In genomic region chr2:230758566-230759480, GRCh38 we compare ENCODE assay signal across 7 cellular contexts. TPM values are rescaled to one million over a fixed set of nuclear protein-coding genes. Genes with fewer than 3 reads are reported as not detected.
DNase-seq lines count a peak whose midpoint lies in the region; ATAC-seq and TF ChIP-seq lines count a peak whose summit lies in the region.

No MANE protein-coding gene starts in this region.

- DNase-seq in H4 (ENCODE audit: low spot score): peak; percentile 85
- no peak for DNase-seq in T-helper 17 cell
- DNase-seq in fibroblast of the aortic adventitia (ENCODE audit: low read depth): peak; percentile 89
- peak; percentile 77 for DNase-seq in stromal cell of bone marrow (ENCODE audit: low read depth)
- DNase-seq in type B pancreatic cell (ENCODE audit: extremely low spot score, unreplicated experiment): no peak
- no peak for DNase-seq in DMS 273 (lab: John Stamatoyannopoulos, UW; ENCODE audit: unreplicated experiment)

- peaks cover 7% of the 10 kb centered on the region for H3K36me3 Mint-ChIP-seq in T-helper 17 cell (ENCODE audit: low read depth)
- peaks cover 16% of the 10 kb centered on the region for H3K36me3 Mint-ChIP-seq in type B pancreatic cell

- peak; percentile 23 for ATAC-seq in T-helper 17 cell
- no peak; the same call in 2 of the 3 replicates for ATAC-seq in SK-N-SH treated with all-trans-retinoic acid at 6 μM for 48 hours

- H3K27ac Mint-ChIP-seq in T-helper 17 cell: peak overlapping the region; percentile 77
- H3K27ac Mint-ChIP-seq in type B pancreatic cell: no peak overlapping the region

- H3K9me3 ChIP-seq in T-helper 17 cell (ENCODE audit: control insufficient read depth, low read length, poor library complexity, severe bottlenecking): no peaks in the 10 kb centered on the region

- H3K27me3 Mint-ChIP-seq in T-helper 17 cell: no peaks in the 10 kb centered on the region
- no peaks in the 10 kb centered on the region for H3K27me3 Mint-ChIP-seq in type B pancreatic cell

- H3K4me3 ChIP-seq in fibroblast of the aortic adventitia (ENCODE audit: low read depth, low read length): no peak overlapping the region

- no peaks in the 10 kb centered on the region for H3K9me3 Mint-ChIP-seq in type B pancreatic cell

- peak overlapping the region; percentile 21 for H3K4me3 Mint-ChIP-seq in T-helper 17 cell
- no peak overlapping the region for H3K4me3 Mint-ChIP-seq in type B pancreatic cell

- TF ChIP-seq CTCF in fibroblast of the aortic adventitia (IDR thresholded peaks at IDR 0.05; ENCODE audit: insufficient read depth, low read length) (no peak), type B pancreatic cell (conservative IDR thresholded peaks at IDR 0.05) (no peak)

- H3K4me1 Mint-ChIP-seq in T-helper 17 cell (peaks cover 55% of the 10 kb centered on the region), type B pancreatic cell (ENCODE audit: unreplicated experiment) (peaks cover 5% of the 10 kb centered on the region)

TF ChIP-seq in SK-N-SH treated with all-trans-retinoic acid at 6 μM for 48 hours, 23 proteins besides CTCF, POLR2A, EP300 and RAD21:
- no peak for TF ChIP-seq PPARA (CRISPR knock-in tag; IDR thresholded peaks at IDR 0.05; ENCODE audit: borderline replicate concordance)
- TF ChIP-seq PATZ1 (CRISPR knock-in tag; IDR thresholded peaks at IDR 0.05; ENCODE audit: borderline replicate concordance): no peak
- no peak for TF ChIP-seq BACH2 (CRISPR knock-in tag; IDR thresholded peaks at IDR 0.05; ENCODE audit: borderline replicate concordance)
- TF ChIP-seq POU6F1 (CRISPR knock-in tag; IDR thresholded peaks at IDR 0.05; ENCODE audit: borderline replicate concordance, low read depth): no peak
- no peak for TF ChIP-seq ZFP30 (CRISPR knock-in tag; IDR thresholded peaks at IDR 0.05)
- no peak for TF ChIP-seq RARB (CRISPR knock-in tag; IDR thresholded peaks at IDR 0.05)
- TF ChIP-seq CSDC2 (CRISPR knock-in tag; IDR thresholded peaks at IDR 0.05): no peak
- no peak for TF ChIP-seq SNAI2 (CRISPR knock-in tag; IDR thresholded peaks at IDR 0.05)
- no peak for TF ChIP-seq ARNTL (CRISPR knock-in tag; IDR thresholded peaks at IDR 0.05; ENCODE audit: borderline replicate concordance, low read depth)
TF ChIP-seq in SK-N-SH treated with all-trans-retinoic acid at 6 μM for 48 hours: peak in this region for 0.

RNA-seq across cellular contexts. Expression of gene CAB39, which starts 46.2 kb away (rescaled TPM):
- total RNA-seq in H4 (2014; rRNA removed; shearing (Covaris generic)): 32.8 and 42.2 TPM in 2 replicates
- total RNA-seq in T-helper 17 cell (10 to 100 TPM; 82.3 to 89.8 TPM), fibroblast of the aortic adventitia (ENCODE audit: low replicate concordance) (61.3 and 68.5 TPM in 2 replicates), type B pancreatic cell (ENCODE audit: low replicate concordance) (49.2 and 66.9 TPM in 2 replicates)

Comparison
In these comparisons a context has a peak if more than half of its experiments do, and no peak if none do; other contexts are left out.
1. DNase-seq: peak in H4 (single experiment), fibroblast of the aortic adventitia (single experiment) and stromal cell of bone marrow (single experiment); none in T-helper 17 cell (0 of 3), type B pancreatic cell (single experiment) and DMS 273 (single experiment).